In the genomic region with DNA sequence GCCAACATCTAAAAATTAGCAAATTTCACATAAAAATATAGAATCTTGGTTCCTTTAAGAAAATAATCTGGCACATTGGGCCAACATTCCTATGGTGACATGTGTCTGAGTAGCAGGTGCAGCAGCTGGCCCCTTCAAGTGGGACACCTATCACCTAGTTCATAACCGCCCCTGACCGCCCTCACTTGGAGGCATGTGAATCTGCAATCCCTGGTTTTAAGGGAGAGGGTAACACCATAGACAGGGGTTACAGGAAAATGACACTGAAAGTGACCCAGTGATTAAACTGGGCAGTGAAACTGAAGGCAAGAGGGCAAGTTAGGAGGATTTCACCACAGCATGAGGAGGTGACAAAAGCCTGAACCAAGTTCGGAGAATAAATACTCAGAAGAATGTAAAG, we compare ENCODE assay signal across 8 cellular contexts. TPM values are rescaled to one million over a fixed set of nuclear protein-coding genes. Genes with fewer than 3 reads are reported as not detected.
DNase-seq lines count a peak whose midpoint lies in the region; ATAC-seq and TF ChIP-seq lines count a peak whose summit lies in the region.

No MANE protein-coding gene starts in this region.

- peak; percentile 24 to 25 for DNase-seq in HAP-1 (ENCODE audit: low spot score in 2 of 2)
- DNase-seq in astrocyte of the cerebellum (ENCODE audit: low read depth): no peak
- peak; percentile 12 for DNase-seq in mesendoderm
- DNase-seq in NCI-H187 (lab: John Stamatoyannopoulos, UW): no peak

- H2AFZ ChIP-seq in ACC112 (ENCODE audit: low read length, unreplicated experiment): no peak overlapping the region

- no peaks in the 10 kb centered on the region for H3K9me3 ChIP-seq in HAP-1

- no peak overlapping the region for H2AK5ac ChIP-seq in mesendoderm (ENCODE audit: low read length)

- no peak overlapping the region for H2BK15ac ChIP-seq in mesendoderm (replicated peaks; ENCODE audit: low read depth)

- H2BK120ac ChIP-seq in mesendoderm (ENCODE audit: low read depth, low read length): no peak overlapping the region

- 0 out of 2 replicates have a peak, but pooled peaks cover 2% of the 10 kb centered on the region for H3K36me3 ChIP-seq in ACC112 (ENCODE audit: insufficient read depth, low read length)
- no peaks in the 10 kb centered on the region for H3K36me3 ChIP-seq in HAP-1 (replicated peaks)
- no peaks in the 10 kb centered on the region for H3K36me3 ChIP-seq in mesendoderm (ENCODE audit: control insufficient read depth, insufficient read depth, low read length)

- no peak overlapping the region for H3K56ac ChIP-seq in mesendoderm (ENCODE audit: low read length)

- H3K79me1 ChIP-seq in mesendoderm (ENCODE audit: low read length): peaks cover 16% of the 10 kb centered on the region

- H3K9ac ChIP-seq in mesendoderm (ENCODE audit: low read length): peak overlapping the region; percentile 95

- H3K4ac ChIP-seq in mesendoderm (ENCODE audit: low read depth, low read length): no peak overlapping the region

- H3K27me3 ChIP-seq in ACC112 (ENCODE audit: insufficient read depth, low read length): no peaks in the 10 kb centered on the region
- H3K27me3 ChIP-seq in HAP-1 (ENCODE audit: low read depth): no peaks in the 10 kb centered on the region
- H3K27me3 ChIP-seq in mesendoderm (ENCODE audit: insufficient read depth, low read length, poor library complexity): no peaks in the 10 kb centered on the region

- no peak overlapping the region for H3K4me2 ChIP-seq in mesendoderm (ENCODE audit: low read length)

- H3K4me1 ChIP-seq in ACC112 (ENCODE audit: control insufficient read depth, insufficient read depth, low read length, unreplicated experiment): peaks cover 30% of the 10 kb centered on the region
- peaks cover 6% of the 10 kb centered on the region; the same call in 1 of the 2 replicates for H3K4me1 ChIP-seq in HAP-1
- H3K4me1 ChIP-seq in mesendoderm (ENCODE audit: control insufficient read depth, low read depth, low read length): peaks cover 1% of the 10 kb centered on the region

- no peak overlapping the region for H3K18ac ChIP-seq in mesendoderm (ENCODE audit: low read length)

- H4K8ac ChIP-seq in mesendoderm (ENCODE audit: low read depth, low read length): no peak overlapping the region

- H3K23ac ChIP-seq in mesendoderm (ENCODE audit: low read length): no peak overlapping the region

- H3K4me3 ChIP-seq in ACC112 (ENCODE audit: low read depth, low read length) (peak overlapping the region; percentile 96), HAP-1 (peak overlapping the region; percentile 63), astrocyte of the cerebellum (ENCODE audit: low read depth, low read length) (peak overlapping the region; percentile 86), mesendoderm (ENCODE audit: low read length) (no peak overlapping the region)

- no peak overlapping the region for H4K5ac ChIP-seq in mesendoderm (ENCODE audit: low read length)

- in situ Hi-C loops in HAP-1 (cut with MboI; ENCODE audit: low sequenced_read_pairs): no loop called here
- in situ Hi-C loops in astrocyte of the cerebellum (cut with HindIII; ENCODE audit: low sequenced_read_pairs): no loop called here

- H3K79me2 ChIP-seq in ACC112 (ENCODE audit: control insufficient read depth, insufficient read depth, low read length, unreplicated experiment) (peaks cover 40% of the 10 kb centered on the region), mesendoderm (ENCODE audit: control insufficient read depth, insufficient read depth, low read length) (peaks cover 13% of the 10 kb centered on the region)

- H3K27ac ChIP-seq in ACC112 (ENCODE audit: low read depth, low read length): no peak overlapping the region
- H3K27ac ChIP-seq in mesendoderm (ENCODE audit: low read depth, low read length): no peak overlapping the region

- no CpG with 5 or more reads among the region's 3 CpGs for WGBS in mesendoderm (ENCODE audit: extremely low coverage, insufficient coverage, low lambda C conversion rate)

- ATAC-seq in GM18861 (IDR thresholded peaks at IDR 0.05; ENCODE audit: unreplicated experiment): no peak
- ATAC-seq in GM19455 (IDR thresholded peaks at IDR 0.05; ENCODE audit: unreplicated experiment): no peak
- no peak for ATAC-seq in HG03175 (IDR thresholded peaks at IDR 0.05; ENCODE audit: unreplicated experiment)

- no peak for TF ChIP-seq CTCF in astrocyte of the cerebellum (IDR thresholded peaks at IDR 0.05; ENCODE audit: low read depth, low read length, missing control alignments)

- H2BK5ac ChIP-seq in mesendoderm (ENCODE audit: low read length): no peak overlapping the region

RNA-seq across cellular contexts. Expression of a gene that starts 1.1 kb away (rescaled TPM):
- 98.5 TPM for polyA plus RNA-seq in mesendoderm (2013, experiment 1 of 2)
- 104 TPM for polyA plus RNA-seq in mesendoderm (2013, experiment 2 of 2)

Comparison
In these comparisons a context has a peak if more than half of its experiments do, and no peak if none do; other contexts are left out.
1. DNase-seq: peak in HAP-1 (2 of 2) and mesendoderm (single experiment); none in astrocyte of the cerebellum (single experiment) and NCI-H187 (0 of 2).